ENCODE assay signal across 10 cellular contexts in genomic region chr10:48514263-48514662, GRCh38.
"Had no signal": no experiment of that assay in that cellular context is flagged by ENCODE, and none has a peak within 500 bp of the region (broad histone marks: within the 10 kb centered on the region; RNA-seq: fewer than 3 reads in every experiment).

No MANE protein-coding gene starts in this region.

- H3K4me1 ChIP-seq: HAP-1 had no signal

- H3K27ac Mint-ChIP-seq: GM23338, H9 had no signal

- H3K9me3 ChIP-seq: HAP-1 had no signal

- DNase-seq: GM23248, GOT3, H7, H9, HCEC 1CT had no signal

- H3K36me3 ChIP-seq: HAP-1 had no signal

- H3K27ac ChIP-seq: GM23248 had no signal

- ATAC-seq: GM23338, HCT116 had no signal

- H3K4me3 Mint-ChIP-seq: GM23338, H9 had no signal

- H3K4me3 ChIP-seq: GM23248, GM23338, HAP-1 had no signal

- FAIRE-seq: H1, H54 had no signal
